In the genomic region with DNA sequence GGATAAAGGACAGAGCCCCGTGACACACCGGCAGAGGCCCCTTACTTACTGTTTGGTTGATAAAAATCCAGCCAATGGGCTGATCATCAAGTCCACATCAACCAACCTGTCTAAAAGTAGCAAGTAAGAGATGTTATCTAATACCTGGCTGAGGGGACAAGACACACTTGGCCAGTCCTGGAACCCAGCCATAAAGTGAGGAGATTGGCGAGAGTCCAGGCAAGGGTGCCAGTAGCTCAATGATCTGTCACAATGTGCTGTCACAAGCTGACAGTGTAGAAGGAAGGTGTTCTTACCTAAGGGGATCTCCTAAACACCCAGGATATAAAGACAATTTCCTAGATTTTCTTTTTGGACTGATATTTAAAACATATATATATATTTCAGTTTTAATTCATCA, we compare ENCODE assay signal across 18 cellular contexts.
DNase-seq lines count a peak whose midpoint lies in the region; ATAC-seq, FAIRE-seq and TF ChIP-seq lines count a peak whose summit lies in the region.
"Had no signal": no experiment of that assay in that cellular context is flagged by ENCODE, and none has a peak within 500 bp of the region (broad histone marks: within the 10 kb centered on the region; RNA-seq: fewer than 3 reads in every experiment).

No MANE protein-coding gene starts in this region.

- peaks cover 28 to 31% of the 10 kb centered on the region in 2 experiments for H3K9me3 ChIP-seq in H1 (ENCODE audit: insufficient read depth in 2 of 2, low read depth in 1 of 2, low read length in 1 of 2)
- peaks cover 6% of the 10 kb centered on the region for H3K9me3 ChIP-seq in suprapubic skin
- H3K9me3 ChIP-seq: HAP-1 had no signal

- H3K56ac ChIP-seq in H1 (replicated peaks; ENCODE audit: insufficient read length, low read depth, low read length) = no peak overlapping the region

- H3K79me1 ChIP-seq in H1 (ENCODE audit: low read depth, low read length) = no peaks in the 10 kb centered on the region

- no peaks in the 10 kb centered on the region for H3K23me2 ChIP-seq in H1 (ENCODE audit: low read depth, low read length)

- H3K23ac ChIP-seq in H1 (ENCODE audit: insufficient read length) = peak overlapping the region; percentile 47

- H3K4me3 ChIP-seq in H1 (ENCODE audit: extremely low read depth in 1 of 4, insufficient read depth in 2 of 4, low read depth in 3 of 4, low read length in 4 of 4) = no peak overlapping the region
- no peak overlapping the region for H3K4me3 ChIP-seq in suprapubic skin
- H3K4me3 ChIP-seq: BLaER1 treated with 17β-estradiol and CSF1 and Interleukin-3, amounts not matched to agents 10 nM and 100 nM; GM12878; HAP-1 had no signal

- H3K14ac ChIP-seq in H1 (ENCODE audit: insufficient read length) = no peak overlapping the region

- no peak overlapping the region for H2BK120ac ChIP-seq in H1 (replicated peaks; ENCODE audit: low read depth, low read length)

- no peaks in the 10 kb centered on the region for H3K79me2 ChIP-seq in H1 (ENCODE audit: control insufficient read depth in 1 of 2, insufficient read depth in 2 of 2, low read length in 2 of 2)

- no peak overlapping the region for H2BK5ac ChIP-seq in H1 (ENCODE audit: low read depth, low read length)

- POLR2A ChIA-PET in H1 (lab: Charles Lee; ENCODE audit: partially characterized antibody) = no interaction called here

- no peak overlapping the region for H2BK20ac ChIP-seq in H1 (ENCODE audit: low read length)

- no peak overlapping the region for H4K8ac ChIP-seq in H1 (ENCODE audit: extremely low read depth, insufficient read depth, low read length)

- H2BK12ac ChIP-seq in H1 (ENCODE audit: low read depth, low read length) = no peak overlapping the region

- no peak overlapping the region for H3K4me3 Mint-ChIP-seq in endothelial cell (ENCODE audit: unreplicated experiment)
- H3K4me3 Mint-ChIP-seq: CD4-positive, alpha-beta memory T cell had no signal

- H3K9me3 Mint-ChIP-seq in endothelial cell (ENCODE audit: unreplicated experiment) = peaks cover 8% of the 10 kb centered on the region

- H3K18ac ChIP-seq in H1 (ENCODE audit: extremely low read depth, low read length) = no peak overlapping the region

- TF ChIP-seq CTCF in H1 (IDR thresholded peaks at IDR 0.05; ENCODE audit: control extremely low read depth in 1 of 3, insufficient read depth in 1 of 3, low read depth in 1 of 3, low read length in 3 of 3) (no peak), endothelial cell (IDR thresholded peaks at IDR 0.05; ENCODE audit: unreplicated experiment) (no peak), suprapubic skin (IDR thresholded peaks at IDR 0.05) (no peak)

- no peak overlapping the region for H2AFZ ChIP-seq in H1 (ENCODE audit: low read length)

- H4K5ac ChIP-seq in H1 (ENCODE audit: insufficient read length, low read depth, low read length) = no peak overlapping the region

- TF ChIP-seq RAD21 in Ishikawa (IDR thresholded peaks at IDR 0.05; ENCODE audit: low read depth) = no peak
- TF ChIP-seq RAD21 in H1 (IDR thresholded peaks at IDR 0.05 in 1 of 2, conservative IDR thresholded peaks at IDR 0.05 in 1 of 2; ENCODE audit: low read depth in 2 of 2, low read length in 2 of 2) = no peak

- TF ChIP-seq EP300 in Ishikawa (IDR thresholded peaks at IDR 0.05; ENCODE audit: borderline replicate concordance) = 0 out of 2 replicates have a peak, but pooled peaks have one; percentile 36
- TF ChIP-seq EP300 in H1 (IDR thresholded peaks at IDR 0.05; ENCODE audit: borderline replicate concordance in 1 of 2, low read depth in 2 of 2, low read length in 2 of 2) = no peak
- TF ChIP-seq EP300 in suprapubic skin (IDR thresholded peaks at IDR 0.05) = no peak

- no peak for TF ChIP-seq POLR2A in H1 (IDR thresholded peaks at IDR 0.05; ENCODE audit: control extremely low read depth in 1 of 2, low read depth in 2 of 2, low read length in 2 of 2)
- no peak for TF ChIP-seq POLR2A in suprapubic skin (IDR thresholded peaks at IDR 0.05)

- no peak overlapping the region for H3K27ac Mint-ChIP-seq in endothelial cell (ENCODE audit: unreplicated experiment)
- H3K27ac Mint-ChIP-seq: CD4-positive, alpha-beta memory T cell had no signal

- no peak overlapping the region for H3K9ac ChIP-seq in H1 (replicated peaks in 1 of 4; ENCODE audit: extremely low read depth in 1 of 4, low read depth in 3 of 4, low read length in 3 of 4)
- H3K9ac ChIP-seq: BLaER1 treated with 17β-estradiol and CSF1 and Interleukin-3, amounts not matched to agents 10 nM and 100 nM had no signal

- H2BK15ac ChIP-seq in H1 (ENCODE audit: low read length) = no peak overlapping the region

- H3K4me2 ChIP-seq in H1 (ENCODE audit: insufficient read depth in 1 of 2, low read depth in 2 of 2, low read length in 2 of 2) = no peak overlapping the region

- no peak overlapping the region for H3K4ac ChIP-seq in H1 (replicated peaks; ENCODE audit: insufficient read length, low read depth, low read length)

- H3K36me3 ChIP-seq in H1 (ENCODE audit: control insufficient read depth in 2 of 4, insufficient read depth in 4 of 4, low read length in 3 of 4) (no peaks in the 10 kb centered on the region), suprapubic skin (no peaks in the 10 kb centered on the region)
- H3K36me3 ChIP-seq: HAP-1 had no signal

- DNase-seq in NCI-H1105 (lab: John Stamatoyannopoulos, UW) = peak; percentile 27
- DNase-seq in H1 (ENCODE audit: low read depth in 1 of 2, low spot score in 2 of 2) = no peak
- DNase-seq in mucosa of gallbladder (ENCODE audit: low spot score) = peak; percentile 24
- DNase-seq in C1 segment of cervical spinal cord (lab: John Stamatoyannopoulos, UW) = no peak
- DNase-seq in endothelial cell (ENCODE audit: low spot score) = no peak
- no peak for DNase-seq in suprapubic skin (ENCODE audit: low spot score in 2 of 2)
- DNase-seq: ACHN; CD4-positive, alpha-beta memory T cell; DMS79; GOT3; IMR-90 had no signal

- H3K27me3 ChIP-seq in H1 (replicated peaks in 1 of 4; ENCODE audit: control insufficient read depth in 3 of 4, extremely low read depth in 1 of 4, insufficient read depth in 3 of 4, low read length in 3 of 4) = no peaks in the 10 kb centered on the region
- no peaks in the 10 kb centered on the region for H3K27me3 ChIP-seq in suprapubic skin
- H3K27me3 ChIP-seq: BLaER1 treated with 17β-estradiol and CSF1 and Interleukin-3, amounts not matched to agents 10 nM and 100 nM had no signal

- H2AK5ac ChIP-seq in H1 (ENCODE audit: low read depth, low read length) = no peak overlapping the region

- no peaks in the 10 kb centered on the region for H4K20me1 ChIP-seq in H1 (replicated peaks in 1 of 2; ENCODE audit: control insufficient read depth in 1 of 2, insufficient read depth in 2 of 2, low read length in 2 of 2)
- H4K20me1 ChIP-seq: BLaER1 treated with 17β-estradiol and CSF1 and Interleukin-3, amounts not matched to agents 10 nM and 100 nM had no signal

- CTCF ChIA-PET in H1 (lab: Charles Lee; ENCODE audit: partially characterized antibody) = interaction anchor here (0.9 to 1.4 kb wide), 2 partner anchors 45 to 46 kb away, joined by 3 to 5 read pairs; no protein-coding TSS in a partner anchor

- H3K27ac ChIP-seq in H1 (ENCODE audit: low read depth, low read length) (no peak overlapping the region), suprapubic skin (no peak overlapping the region)
- H3K27ac ChIP-seq: BLaER1 treated with 17β-estradiol and CSF1 and Interleukin-3, amounts not matched to agents 10 nM and 100 nM had no signal

- no peak overlapping the region for H4K91ac ChIP-seq in H1 (replicated peaks; ENCODE audit: insufficient read length, low read length)

- H3K36me3 Mint-ChIP-seq in endothelial cell (ENCODE audit: low read depth, unreplicated experiment) = peaks cover 10% of the 10 kb centered on the region

- ATAC-seq in GM18520 (IDR thresholded peaks at IDR 0.05; ENCODE audit: unreplicated experiment) = no peak
- ATAC-seq: GM12878 had no signal

- no peaks in the 10 kb centered on the region for H3K4me1 ChIP-seq in H1 (replicated peaks in 1 of 4; ENCODE audit: control insufficient read depth in 3 of 4, insufficient read depth in 4 of 4, low read length in 3 of 4)
- H3K4me1 ChIP-seq in suprapubic skin = no peaks in the 10 kb centered on the region
- H3K4me1 ChIP-seq: HAP-1 had no signal

- H3K27me3 Mint-ChIP-seq in endothelial cell (ENCODE audit: unreplicated experiment) = no peaks in the 10 kb centered on the region

- FAIRE-seq in H1 (lab: Jason Lieb, UNC) = no peak
- FAIRE-seq: GM12878, GM18507, GM19239 had no signal

- no peaks in the 10 kb centered on the region for H3K4me1 Mint-ChIP-seq in endothelial cell (ENCODE audit: unreplicated experiment)
- H3K4me1 Mint-ChIP-seq: CD4-positive, alpha-beta memory T cell had no signal

- WGBS in H1 (ENCODE audit: extremely low coverage in 1 of 2, insufficient coverage in 1 of 2, insufficient read length in 1 of 2, insufficient replicate concordance in 2 of 2, low coverage in 1 of 2, low lambda C conversion rate in 2 of 2, missing lambda C conversion rate in 1 of 2), 2 experiments = 86% methylated on average over 3 of the region's 3 CpGs; no CpG with 5 or more reads in 1 of the 2 experiments
- WGBS in suprapubic skin = 79% methylated on average over 3 of the region's 3 CpGs

TF ChIP-seq in Ishikawa, 13 proteins besides CTCF, POLR2A, EP300 and RAD21:
- TF ChIP-seq NFIC (IDR thresholded peaks at IDR 0.05) (peak; percentile 96), ZBTB7A (IDR thresholded peaks at IDR 0.05; ENCODE audit: low read depth) (no peak), TEAD4 (IDR thresholded peaks at IDR 0.05) (0 out of 2 replicates have a peak, but pooled peaks have one; percentile 32), TCF12 (IDR thresholded peaks at IDR 0.05; ENCODE audit: low read depth) (peak; percentile 50; the same call in 1 of the 2 replicates)
- TF ChIP-seq, protein P1, sequence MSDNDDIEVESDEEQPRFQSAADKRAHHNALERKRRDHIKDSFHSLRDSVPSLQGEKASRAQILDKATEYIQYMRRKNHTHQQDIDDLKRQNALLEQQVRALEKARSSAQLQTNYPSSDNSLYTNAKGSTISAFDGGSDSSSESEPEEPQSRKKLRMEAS (IDR thresholded peaks at IDR 0.05) = peak; percentile 26; the same call in 1 of the 2 replicates

TF ChIP-seq in H1, 55 proteins besides CTCF, POLR2A, EP300 and RAD21:
- TF ChIP-seq EZH2 (IDR thresholded peaks at IDR 0.05; ENCODE audit: low read depth, low read length, severe bottlenecking) = no peak

Comparison
In these comparisons a context has a peak if more than half of its experiments do, and no peak if none do; other contexts are left out.
1. DNase-seq: peak in NCI-H1105 (single experiment) and mucosa of gallbladder (single experiment); none in H1 (0 of 2), C1 segment of cervical spinal cord (0 of 14), endothelial cell (single experiment) and suprapubic skin (0 of 2).